In genomic region chr6:111113731-111114438, GRCh38 we compare ENCODE assay signal across 8 cellular contexts. TPM values are rescaled to one million over a fixed set of nuclear protein-coding genes. Genes with fewer than 3 reads are reported as not detected.
DNase-seq lines count a peak whose midpoint lies in the region; ATAC-seq and TF ChIP-seq lines count a peak whose summit lies in the region.

No MANE protein-coding gene starts in this region.

- TF ChIP-seq POLR2A in right lobe of liver (IDR thresholded peaks at IDR 0.05): peak; percentile 10
- TF ChIP-seq POLR2A in stomach (IDR thresholded peaks at IDR 0.05): no peak

- no peaks in the 10 kb centered on the region for H3K27me3 ChIP-seq in right lobe of liver
- H3K27me3 ChIP-seq in stomach: no peaks in the 10 kb centered on the region

- ATAC-seq in right lobe of liver: peak; percentile 63 to 95 (median 86)
- no peak for ATAC-seq in GM18519 (IDR thresholded peaks at IDR 0.05; ENCODE audit: low FRiP score, unreplicated experiment)

- no peak for TF ChIP-seq EP300 in stomach (IDR thresholded peaks at IDR 0.05)

- H3K4me1 ChIP-seq in right lobe of liver: peaks cover 0 to 6% (median 0%) of the 10 kb centered on the region in 4 donors
- H3K4me1 ChIP-seq in stomach: peaks cover 0 to 27% (median 15%) of the 10 kb centered on the region in 4 donors

- H3K4me3 ChIP-seq in right lobe of liver (no peak overlapping the region), stomach (no peak overlapping the region)

- intact Hi-C loops in right lobe of liver (cut with DNase I) (no loop called here), stomach (cut with DNase I; ENCODE audit: low total_unique reads) (no loop called here)

- H3K27ac ChIP-seq in right lobe of liver: peak overlapping the region in 2 of 3 donors; percentile 14 to 34
- peak overlapping the region; percentile 5 to 50 (median 14) for H3K27ac ChIP-seq in stomach

- TF ChIP-seq CTCF in right lobe of liver (IDR thresholded peaks at IDR 0.05) (no peak), stomach (IDR thresholded peaks at IDR 0.05) (no peak)

- H3K36me3 ChIP-seq in right lobe of liver (no peaks in the 10 kb centered on the region), stomach (no peaks in the 10 kb centered on the region)

- H3K9me3 ChIP-seq in right lobe of liver (no peaks in the 10 kb centered on the region), stomach (no peaks in the 10 kb centered on the region)

- 32% methylated on average over 6 of the region's 6 CpGs for WGBS in right lobe of liver (ENCODE audit: insufficient coverage, low coverage, low lambda C conversion rate, missing lambda C conversion rate)
- WGBS in stomach, 5 donors: 21 to 29% (median 22%) methylated on average over 6 of the region's 6 CpGs

- DNase-seq in DMS 273 treated with DMSO at 0.1 percent for 48 hours (lab: John Stamatoyannopoulos, UW) (peak; percentile 20), NCI-H446 treated with DMSO at 0.1 percent for 48 hours (lab: John Stamatoyannopoulos, UW) (peak; percentile 71), astrocyte of the hippocampus (ENCODE audit: low read depth, low spot score) (peak; percentile 79), right lobe of liver (peak in 1 of 3 donors; percentile 33), stomach (peak; percentile 42), DMS53 (lab: John Stamatoyannopoulos, UW) (no peak), T-helper 9 cell (no peak)

RNA-seq across cellular contexts. Expression of gene SLC16A10, which starts 26.6 kb away (rescaled TPM):
- 10 to 100 TPM in 2 of 6 experiments, 1 to 10 TPM in 4; 2.9 to 15.8 (median 6.6) TPM for total RNA-seq in right lobe of liver
- 100 to 1,000 TPM in 1 of 5 donors, 10 to 100 TPM in 3, 1 to 10 TPM in 1; 4.9 to 206 (median 14.6) TPM for total RNA-seq in stomach
- 1 to 10 TPM in 2 of 3 donors, under 1 TPM in 1; 0.46 to 2.2 (median 2.1) TPM for polyA plus RNA-seq in stomach

Comparison
In these comparisons a context has a peak if more than half of its experiments do, and no peak if none do; other contexts are left out.
1. DNase-seq: peak in DMS 273 treated with DMSO at 0.1 percent for 48 hours (single experiment), NCI-H446 treated with DMSO at 0.1 percent for 48 hours (single experiment), astrocyte of the hippocampus (single experiment) and stomach (single experiment); none in DMS53 (single experiment) and T-helper 9 cell (single experiment).